8 cellular contexts compared by ENCODE assay signal in genomic region chr17:7004398-7005253, GRCh38. TPM values are rescaled to one million over a fixed set of nuclear protein-coding genes. Genes with fewer than 3 reads are reported as not detected.
DNase-seq lines count a peak whose midpoint lies in the region; ATAC-seq and TF ChIP-seq lines count a peak whose summit lies in the region.

No MANE protein-coding gene starts in this region.

- no peak overlapping the region for H3K14ac ChIP-seq in trophoblast cell (ENCODE audit: low read length)

- H3K36me3 ChIP-seq in DND-41 (ENCODE audit: insufficient read depth, low read length) (peaks cover 44% of the 10 kb centered on the region), trophoblast cell (ENCODE audit: control insufficient read depth in 1 of 2, insufficient read depth in 2 of 2, low read length in 2 of 2) (peaks cover 24 to 26% of the 10 kb centered on the region in 2 experiments)

- H4K8ac ChIP-seq in trophoblast cell (ENCODE audit: low read depth, low read length): no peak overlapping the region

- H3K4ac ChIP-seq in trophoblast cell (ENCODE audit: low read depth, low read length): no peak overlapping the region

- H2BK12ac ChIP-seq in trophoblast cell (ENCODE audit: low read length): no peak overlapping the region

- no peak overlapping the region for H2BK120ac ChIP-seq in trophoblast cell (ENCODE audit: insufficient read depth, low read length, poor library complexity)

- H3K27ac Mint-ChIP-seq in WTC11: no peak overlapping the region

- no CpG with 5 or more reads among the region's 2 CpGs for WGBS in trophoblast cell (ENCODE audit: extremely low coverage, insufficient coverage, insufficient read length)

- H3K27me3 Mint-ChIP-seq in WTC11 (ENCODE audit: low read depth): no peaks in the 10 kb centered on the region

- H2BK5ac ChIP-seq in trophoblast cell (ENCODE audit: low read depth, low read length, poor library complexity): no peak overlapping the region

- H3K4me3 Mint-ChIP-seq in WTC11: no peak overlapping the region

- CTCF ChIA-PET in HEK293T (lab: Yijun Ruan, JAX): interaction anchor here (0.6 to 2.6 kb wide), 11 partner anchors 8 to 501 kb away, joined by 3 to 36 read pairs (median 5); partner anchors contain the start of genes ALOX12 and RNASEK
- CTCF ChIA-PET in WTC11 (lab: Charles Lee): interaction anchor here (0.6 to 3.8 kb wide), 30 partner anchors 9 to 365 kb away, joined by 3 to 48 read pairs (median 5); partner anchors contain the start of genes ALOX12, BCL6B, KIAA0753 and SLC13A5

- H2AFZ ChIP-seq in DND-41 (ENCODE audit: low read depth, low read length): no peak overlapping the region
- H2AFZ ChIP-seq in trophoblast cell (ENCODE audit: insufficient read depth, low read length, poor library complexity): no peak overlapping the region

- H3K4me2 ChIP-seq in DND-41 (ENCODE audit: insufficient read depth, low read length): no peak overlapping the region
- no peak overlapping the region for H3K4me2 ChIP-seq in trophoblast cell (ENCODE audit: low read length)

- H3K4me3 ChIP-seq in DND-41 (ENCODE audit: low read depth in 1 of 2, low read length in 2 of 2) (no peak overlapping the region), trophoblast cell (ENCODE audit: low read depth, low read length) (no peak overlapping the region)

- no peak overlapping the region for H4K91ac ChIP-seq in trophoblast cell (ENCODE audit: low read depth, low read length)

- TF ChIP-seq CTCF in DND-41 (IDR thresholded peaks at IDR 0.05; ENCODE audit: borderline replicate concordance, extremely low read depth, low read length, poor library complexity, severe bottlenecking): peak; percentile 91
- TF ChIP-seq CTCF in WTC11 (IDR thresholded peaks at IDR 0.05): peak; percentile 62

- H3K79me2 ChIP-seq in DND-41 (ENCODE audit: insufficient read depth, low read length) (peaks cover 35% of the 10 kb centered on the region), trophoblast cell (ENCODE audit: control insufficient read depth, insufficient read depth, low read length, poor library complexity) (no peaks in the 10 kb centered on the region)

- H3K9me3 Mint-ChIP-seq in WTC11: no peaks in the 10 kb centered on the region

- peaks cover 13% of the 10 kb centered on the region for H3K36me3 Mint-ChIP-seq in WTC11

- no peaks in the 10 kb centered on the region for H3K4me1 Mint-ChIP-seq in WTC11

- ATAC-seq in DND-41 (ENCODE audit: insufficient read depth, low read depth) (peak; percentile 92), WTC11 (peak; percentile 78), GM19397 (IDR thresholded peaks at IDR 0.05; ENCODE audit: unreplicated experiment) (no peak), HG03139 (IDR thresholded peaks at IDR 0.05; ENCODE audit: unreplicated experiment) (no peak)

- H3K27ac ChIP-seq in DND-41 (ENCODE audit: low read length) (no peak overlapping the region), trophoblast cell (ENCODE audit: low read depth, low read length) (no peak overlapping the region)

- H3K23ac ChIP-seq in trophoblast cell (ENCODE audit: low read length): no peak overlapping the region

- H3K79me1 ChIP-seq in trophoblast cell (ENCODE audit: low read length): no peaks in the 10 kb centered on the region

- POLR2A ChIA-PET in HEK293T (lab: Yijun Ruan, JAX): interaction anchor here (0.9 kb wide), 1 partner anchor 90 kb away, joined by 7 read pairs; no protein-coding TSS in a partner anchor
- POLR2A ChIA-PET in WTC11 (lab: Charles Lee): no interaction called here

- H3K4me1 ChIP-seq in DND-41 (ENCODE audit: insufficient read depth, low read length) (peaks cover 5% of the 10 kb centered on the region), trophoblast cell (ENCODE audit: control insufficient read depth in 1 of 2, insufficient read depth in 2 of 2, low read length in 2 of 2) (no peaks in the 10 kb centered on the region)

- no peak overlapping the region for H2AK5ac ChIP-seq in trophoblast cell (ENCODE audit: low read length)

- H4K12ac ChIP-seq in trophoblast cell (ENCODE audit: low read depth, low read length): no peak overlapping the region

- H4K20me1 ChIP-seq in DND-41 (ENCODE audit: insufficient read depth, low read length): peaks cover 12% of the 10 kb centered on the region; the same call in 1 of the 2 replicates

- DNase-seq in DND-41 (peak; percentile 55), HEK293T (ENCODE audit: extremely low spot score) (peak; percentile 67), NCI-H2227 (lab: John Stamatoyannopoulos, UW; ENCODE audit: unreplicated experiment) (peak; percentile 81), WTC11 (ENCODE audit: low spot score) (no peak), fibroblast of the conjunctiva (ENCODE audit: low read depth) (peak; percentile 43), trophoblast cell (peak; percentile 53 to 93)

- no peak overlapping the region for H3K18ac ChIP-seq in trophoblast cell (ENCODE audit: low read length)

- H3K9ac ChIP-seq in DND-41 (ENCODE audit: low read depth, low read length) (no peak overlapping the region), trophoblast cell (ENCODE audit: low read length) (no peak overlapping the region)

- H3K9me3 ChIP-seq in DND-41 (ENCODE audit: insufficient read depth, low read length, severe bottlenecking) (no peaks in the 10 kb centered on the region), trophoblast cell (ENCODE audit: insufficient read depth, low read depth, low read length) (no peaks in the 10 kb centered on the region)

- H3K27me3 ChIP-seq in DND-41 (ENCODE audit: insufficient read depth, low read length, poor library complexity) (no peaks in the 10 kb centered on the region), trophoblast cell (ENCODE audit: insufficient read depth, low read length) (no peaks in the 10 kb centered on the region)

TF ChIP-seq in HEK293T, 16 proteins besides CTCF, POLR2A, EP300 and RAD21:
- TF ChIP-seq ELF4 (IDR thresholded peaks at IDR 0.05) (no peak), CTBP1 (IDR thresholded peaks at IDR 0.05; ENCODE audit: borderline replicate concordance) (peak; percentile 54), FOXM1 (IDR thresholded peaks at IDR 0.05; ENCODE audit: borderline replicate concordance) (no peak), L3MBTL2 (conservative IDR thresholded peaks at IDR 0.05) (no peak), ARNT (IDR thresholded peaks at IDR 0.05) (no peak), FOXK2 (IDR thresholded peaks at IDR 0.05) (no peak), HDGF (IDR thresholded peaks at IDR 0.05; ENCODE audit: borderline replicate concordance) (no peak), TARDBP (IDR thresholded peaks at IDR 0.05) (no peak)
TF ChIP-seq in HEK293T: peak in this region for 1.

TF ChIP-seq in WTC11, 78 proteins besides CTCF, POLR2A, EP300 and RAD21 (continues in another document):
- no peak for TF ChIP-seq CDX4 (CRISPR knock-in tag; IDR thresholded peaks at IDR 0.05; ENCODE audit: borderline replicate concordance)
- TF ChIP-seq, protein P1, sequence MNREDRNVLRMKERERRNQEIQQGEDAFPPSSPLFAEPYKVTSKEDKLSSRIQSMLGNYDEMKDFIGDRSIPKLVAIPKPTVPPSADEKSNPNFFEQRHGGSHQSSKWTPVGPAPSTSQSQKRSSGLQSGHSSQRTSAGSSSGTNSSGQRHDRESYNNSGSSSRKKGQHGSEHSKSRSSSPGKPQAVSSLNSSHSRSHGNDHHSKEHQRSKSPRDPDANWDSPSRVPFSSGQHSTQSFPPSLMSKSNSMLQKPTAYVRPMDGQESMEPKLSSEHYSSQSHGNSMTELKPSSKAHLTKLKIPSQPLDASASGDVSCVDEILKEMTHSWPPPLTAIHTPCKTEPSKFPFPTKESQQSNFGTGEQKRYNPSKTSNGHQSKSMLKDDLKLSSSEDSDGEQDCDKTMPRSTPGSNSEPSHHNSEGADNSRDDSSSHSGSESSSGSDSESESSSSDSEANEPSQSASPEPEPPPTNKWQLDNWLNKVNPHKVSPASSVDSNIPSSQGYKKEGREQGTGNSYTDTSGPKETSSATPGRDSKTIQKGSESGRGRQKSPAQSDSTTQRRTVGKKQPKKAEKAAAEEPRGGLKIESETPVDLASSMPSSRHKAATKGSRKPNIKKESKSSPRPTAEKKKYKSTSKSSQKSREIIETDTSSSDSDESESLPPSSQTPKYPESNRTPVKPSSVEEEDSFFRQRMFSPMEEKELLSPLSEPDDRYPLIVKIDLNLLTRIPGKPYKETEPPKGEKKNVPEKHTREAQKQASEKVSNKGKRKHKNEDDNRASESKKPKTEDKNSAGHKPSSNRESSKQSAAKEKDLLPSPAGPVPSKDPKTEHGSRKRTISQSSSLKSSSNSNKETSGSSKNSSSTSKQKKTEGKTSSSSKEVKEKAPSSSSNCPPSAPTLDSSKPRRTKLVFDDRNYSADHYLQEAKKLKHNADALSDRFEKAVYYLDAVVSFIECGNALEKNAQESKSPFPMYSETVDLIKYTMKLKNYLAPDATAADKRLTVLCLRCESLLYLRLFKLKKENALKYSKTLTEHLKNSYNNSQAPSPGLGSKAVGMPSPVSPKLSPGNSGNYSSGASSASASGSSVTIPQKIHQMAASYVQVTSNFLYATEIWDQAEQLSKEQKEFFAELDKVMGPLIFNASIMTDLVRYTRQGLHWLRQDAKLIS (CRISPR knock-in tag; IDR thresholded peaks at IDR 0.05; ENCODE audit: borderline replicate concordance): no peak
- TF ChIP-seq ZSCAN18 (CRISPR knock-in tag; IDR thresholded peaks at IDR 0.05): no peak

RNA-seq across cellular contexts. Expression of gene RNASEK, which starts 7.8 kb away (rescaled TPM):
- total RNA-seq in WTC11 (2021): 162 to 173 TPM (median 170 TPM) in 3 replicates
- 628 and 654 TPM in 2 replicates for polyA plus RNA-seq in trophoblast cell (2013)

RNA-seq across cellular contexts. Expression of gene ALOX12, which starts 8.8 kb away (rescaled TPM):
- total RNA-seq in WTC11 (2021): 1.6 to 1.9 TPM (median 1.9 TPM) in 3 replicates
- polyA plus RNA-seq in trophoblast cell (2013): 0.06 TPM in 1 of 2 replicates, not detected in the other

RNA-seq across cellular contexts. Expression of gene BCL6B, which starts 18.2 kb away (rescaled TPM):
- 11.4 to 13.5 TPM (median 12.3 TPM) in 3 replicates for total RNA-seq in WTC11 (2021)
- polyA plus RNA-seq in trophoblast cell (2013): 0.14 and 0.31 TPM in 2 replicates

RNA-seq across cellular contexts. Expression of gene SLC16A13, which starts 31.2 kb away (rescaled TPM):
- total RNA-seq in WTC11 (2021): 5.2 to 7.1 TPM (median 6.9 TPM) in 3 replicates
- 23.2 and 24.9 TPM in 2 replicates for polyA plus RNA-seq in trophoblast cell (2013)

RNA-seq across cellular contexts. Expression of gene SLC16A11, which starts 39.3 kb away (rescaled TPM):
- total RNA-seq in WTC11 (2021): 0.48 to 0.62 TPM (median 0.53 TPM) in 3 replicates
- 0.51 and 0.96 TPM in 2 replicates for polyA plus RNA-seq in trophoblast cell (2013)

Comparison
In these comparisons a context has a peak if more than half of its experiments do, and no peak if none do; other contexts are left out.
1. ATAC-seq: peak in DND-41 (single experiment) and WTC11 (single experiment); none in GM19397 (single experiment) and HG03139 (single experiment).